In the genomic region with DNA sequence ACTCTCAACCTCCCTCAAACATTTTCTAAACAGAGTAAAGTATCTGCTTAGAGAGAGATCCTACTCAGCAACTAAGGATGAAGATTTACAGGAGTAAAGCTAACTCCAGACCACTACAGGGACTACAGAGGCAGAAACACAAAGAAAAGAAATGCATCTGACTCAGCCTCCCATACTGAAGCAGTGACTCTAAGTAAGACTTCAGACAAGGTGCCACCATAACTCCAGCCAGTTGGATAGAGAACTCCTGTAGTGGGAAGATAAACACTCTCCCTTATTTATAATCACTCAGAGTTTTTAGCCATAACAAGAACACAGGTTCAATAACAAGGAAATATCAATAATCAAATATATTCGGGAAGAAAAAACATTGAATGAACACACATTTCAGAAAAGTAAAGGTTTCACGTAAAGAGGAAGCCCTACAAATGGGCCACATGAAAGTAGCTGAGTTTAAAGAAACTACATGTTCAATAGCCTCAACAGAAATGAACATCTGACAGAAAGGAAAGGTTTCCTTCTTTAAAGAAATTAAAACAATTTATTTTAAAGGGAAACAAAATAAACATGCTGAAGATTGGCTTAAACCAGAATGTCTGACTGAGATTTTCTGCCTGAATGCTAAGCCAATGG, we compare ENCODE assay signal across 15 cellular contexts.
DNase-seq lines count a peak whose midpoint lies in the region; ATAC-seq and TF ChIP-seq lines count a peak whose summit lies in the region.
"Had no signal": no experiment of that assay in that cellular context is flagged by ENCODE, and none has a peak within 500 bp of the region (broad histone marks: within the 10 kb centered on the region; RNA-seq: fewer than 3 reads in every experiment).

No MANE protein-coding gene starts in this region.

- peaks cover 15% of the 10 kb centered on the region for H3K27me3 ChIP-seq in smooth muscle cell (ENCODE audit: low read depth)
- H3K27me3 ChIP-seq in CD8-positive, alpha-beta T cell (ENCODE audit: insufficient read depth, low read length), result no peaks in the 10 kb centered on the region

- no peaks in the 10 kb centered on the region for H3K4me1 ChIP-seq in smooth muscle cell (ENCODE audit: low read depth)
- no peaks in the 10 kb centered on the region for H3K4me1 ChIP-seq in CD8-positive, alpha-beta T cell (ENCODE audit: insufficient read depth, low read length)

- no peaks in the 10 kb centered on the region for H4K20me1 ChIP-seq in smooth muscle cell (ENCODE audit: low read depth)

- TF ChIP-seq CTCF in smooth muscle cell (IDR thresholded peaks at IDR 0.05; ENCODE audit: borderline replicate concordance, insufficient read depth, poor library complexity, severe bottlenecking), result no peak
- no peak for TF ChIP-seq CTCF in CD8-positive, alpha-beta T cell (IDR thresholded peaks at IDR 0.05)

- H3K9me3 ChIP-seq in smooth muscle cell (replicated peaks; ENCODE audit: low read depth), result no peaks in the 10 kb centered on the region
- no peaks in the 10 kb centered on the region for H3K9me3 ChIP-seq in CD8-positive, alpha-beta T cell (ENCODE audit: low read length)

- no peak overlapping the region for H3K4me3 ChIP-seq in smooth muscle cell
- no peak overlapping the region for H3K4me3 ChIP-seq in CD8-positive, alpha-beta T cell (ENCODE audit: low read depth, low read length)
- H3K4me3 ChIP-seq: skin epidermis had no signal

- H3K79me2 ChIP-seq in smooth muscle cell (ENCODE audit: low read depth), result no peaks in the 10 kb centered on the region

- intact Hi-C loops in CD8-positive, alpha-beta T cell (cut with DNase I, micrococcal nuclease), result no loop called here

- no peak overlapping the region for H3K27ac Mint-ChIP-seq in CD8-positive, alpha-beta T cell
- H3K27ac Mint-ChIP-seq: activated naive CD4-positive, alpha-beta T cell treated with anti-CD3 and anti-CD28 coated beads, Interleukin-2, amount 50 U/mL, for 72 hours; CD14-positive monocyte had no signal

- no peak overlapping the region for H3K4me3 Mint-ChIP-seq in CD8-positive, alpha-beta T cell
- H3K4me3 Mint-ChIP-seq: CD14-positive monocyte had no signal

- H3K27ac ChIP-seq in smooth muscle cell (ENCODE audit: low read depth), result no peak overlapping the region
- H3K27ac ChIP-seq in CD8-positive, alpha-beta T cell (ENCODE audit: low read depth, low read length), result no peak overlapping the region
- H3K27ac ChIP-seq: WERI-Rb-1 had no signal

- no peak for DNase-seq in smooth muscle cell (lab: John Stamatoyannopoulos, UW; ENCODE audit: unreplicated experiment)
- no peak for DNase-seq in NCI-H524 (lab: John Stamatoyannopoulos, UW)
- DNase-seq in CD8-positive, alpha-beta T cell, result no peak
- DNase-seq in DMS153 treated with DMSO at 0.1 percent for 48 hours (lab: John Stamatoyannopoulos, UW; ENCODE audit: unreplicated experiment), result no peak
- DNase-seq: MV-4-11, NCI-H345, occipital lobe, PC-3, WERI-Rb-1 had no signal

- H3K27me3 Mint-ChIP-seq in CD8-positive, alpha-beta T cell (ENCODE audit: low read depth), result no peaks in the 10 kb centered on the region

- peak overlapping the region; percentile 10 for H2AFZ ChIP-seq in smooth muscle cell (ENCODE audit: low read depth)

- POLR2A ChIA-PET in CD8-positive, alpha-beta T cell (lab: Charles Lee), result no interaction called here

- H3K4me2 ChIP-seq in smooth muscle cell, result no peak overlapping the region

- H3K9me3 Mint-ChIP-seq in CD8-positive, alpha-beta T cell, result peaks cover 2% of the 10 kb centered on the region
- H3K9me3 Mint-ChIP-seq: activated naive CD4-positive, alpha-beta T cell treated with anti-CD3 and anti-CD28 coated beads, Interleukin-2, amount 50 U/mL, for 72 hours; CD14-positive monocyte had no signal

- H3F3A ChIP-seq in smooth muscle cell (ENCODE audit: low read depth), result no peaks in the 10 kb centered on the region

- CTCF ChIA-PET in CD8-positive, alpha-beta T cell (lab: Charles Lee), result no interaction called here

- 94% methylated on average over 2 of the region's 2 CpGs for WGBS in smooth muscle cell (ENCODE audit: low lambda C conversion rate)

- peak; percentile 40 for ATAC-seq in GM19035 (IDR thresholded peaks at IDR 0.05; ENCODE audit: unreplicated experiment)
- peak; percentile 43 for ATAC-seq in GM21786 (IDR thresholded peaks at IDR 0.05; ENCODE audit: unreplicated experiment)
- peak; percentile 38 for ATAC-seq in HG03175 (IDR thresholded peaks at IDR 0.05; ENCODE audit: unreplicated experiment)
- ATAC-seq in CD8-positive, alpha-beta T cell, result no peak
- ATAC-seq: activated naive CD4-positive, alpha-beta T cell treated with anti-CD3 and anti-CD28 coated beads, Interleukin-2, amount 50 U/mL, for 72 hours; PC-3 had no signal

- H3K9ac ChIP-seq in smooth muscle cell (ENCODE audit: low read depth), result no peak overlapping the region

- no peaks in the 10 kb centered on the region for H3K36me3 ChIP-seq in smooth muscle cell (ENCODE audit: low read depth)
- no peaks in the 10 kb centered on the region for H3K36me3 ChIP-seq in CD8-positive, alpha-beta T cell (ENCODE audit: insufficient read depth, low read length)
- H3K36me3 ChIP-seq: WERI-Rb-1 had no signal

- H3K4me1 Mint-ChIP-seq in CD8-positive, alpha-beta T cell (ENCODE audit: low read depth), result no peaks in the 10 kb centered on the region
- H3K4me1 Mint-ChIP-seq: CD14-positive monocyte had no signal

- H3K36me3 Mint-ChIP-seq in CD8-positive, alpha-beta T cell, result no peaks in the 10 kb centered on the region
- H3K36me3 Mint-ChIP-seq: activated naive CD4-positive, alpha-beta T cell treated with anti-CD3 and anti-CD28 coated beads, Interleukin-2, amount 50 U/mL, for 72 hours; CD14-positive monocyte had no signal
